Comparison of ENCODE assay signal across 1 cellular context in genomic region chr16:85200471-85201278, GRCh38.
TF ChIP-seq lines count a peak whose summit lies in the region.

No MANE protein-coding gene starts in this region.

TF ChIP-seq in HepG2, 621 proteins besides CTCF, POLR2A, EP300 and RAD21 (continued from another document and continues in another):
- peak; percentile 90 for TF ChIP-seq ZNF770 (CRISPR knock-in tag; IDR thresholded peaks at IDR 0.05)
- TF ChIP-seq JARID2 (CRISPR knock-in tag; IDR thresholded peaks at IDR 0.05; ENCODE audit: insufficient replicate concordance), result no peak
- peak; percentile 66; the same call in 1 of the 2 replicates for TF ChIP-seq ZNF414 (CRISPR knock-in tag; IDR thresholded peaks at IDR 0.05)
- no peak for TF ChIP-seq ZBTB25 (CRISPR knock-in tag; IDR thresholded peaks at IDR 0.05)
- TF ChIP-seq SNAPC5 (CRISPR knock-in tag; IDR thresholded peaks at IDR 0.05; ENCODE audit: borderline replicate concordance), result peak; percentile 61; the same call in 1 of the 2 replicates
- TF ChIP-seq ZNF124 (CRISPR knock-in tag; IDR thresholded peaks at IDR 0.05), result no peak
- 0 out of 2 replicates have a peak, but pooled peaks have one; percentile 17 for TF ChIP-seq MEIS2 (CRISPR knock-in tag; IDR thresholded peaks at IDR 0.05)
- TF ChIP-seq MNT (IDR thresholded peaks at IDR 0.05), result no peak
- no peak for TF ChIP-seq CSRNP2 (CRISPR knock-in tag; conservative IDR thresholded peaks at IDR 0.05; ENCODE audit: low read depth)
- TF ChIP-seq MIXL1 (CRISPR knock-in tag; IDR thresholded peaks at IDR 0.05), result peak; percentile 40; the same call in 1 of the 2 replicates
- TF ChIP-seq KAT8 (CRISPR knock-in tag; IDR thresholded peaks at IDR 0.05), result 0 out of 2 replicates have a peak, but pooled peaks have one; percentile 20
- no peak for TF ChIP-seq ZNF496 (CRISPR knock-in tag; IDR thresholded peaks at IDR 0.05; ENCODE audit: insufficient replicate concordance)
- peak; percentile 79 for TF ChIP-seq TBX2 (CRISPR knock-in tag; IDR thresholded peaks at IDR 0.05; ENCODE audit: borderline replicate concordance)
- peak; percentile 88 for TF ChIP-seq ZHX2 (IDR thresholded peaks at IDR 0.05; ENCODE audit: low read depth)
- TF ChIP-seq ZHX2 (CRISPR knock-in tag; IDR thresholded peaks at IDR 0.05; ENCODE audit: borderline replicate concordance), result no peak
- TF ChIP-seq SAP130 (CRISPR knock-in tag; IDR thresholded peaks at IDR 0.05; ENCODE audit: low read depth), result peak; percentile 58; the same call in 1 of the 2 replicates
- TF ChIP-seq FOXA1 (IDR thresholded peaks at IDR 0.05), result no peak
- TF ChIP-seq FOXA1 (CRISPR knock-in tag; IDR thresholded peaks at IDR 0.05), result peak; percentile 69
- TF ChIP-seq THAP9 (CRISPR knock-in tag; IDR thresholded peaks at IDR 0.05; ENCODE audit: borderline replicate concordance), result peak; percentile 57; the same call in 1 of the 2 replicates
- peak; percentile 73 for TF ChIP-seq ZNF605 (CRISPR knock-in tag; IDR thresholded peaks at IDR 0.05)
- peak; percentile 54 for TF ChIP-seq PHF21A (CRISPR knock-in tag; IDR thresholded peaks at IDR 0.05)
- peak in 1 of 2 experiments; percentile 73; a peak in 2 of 4 replicates for TF ChIP-seq NR2F1 (CRISPR knock-in tag; IDR thresholded peaks at IDR 0.05)
- TF ChIP-seq KDM1A (CRISPR knock-in tag; IDR thresholded peaks at IDR 0.05), result no peak
- TF ChIP-seq ZNF569 (CRISPR knock-in tag; IDR thresholded peaks at IDR 0.05; ENCODE audit: borderline replicate concordance), result no peak
- peak; percentile 51; the same call in 1 of the 2 replicates for TF ChIP-seq ZNF430 (CRISPR knock-in tag; IDR thresholded peaks at IDR 0.05)
- TF ChIP-seq MAFK (conservative IDR thresholded peaks at IDR 0.05 in 1 of 2, IDR thresholded peaks at IDR 0.05 in 1 of 2; ENCODE audit: low read length in 2 of 2), result peak; percentile 91 to 97
- TF ChIP-seq SOX6 (IDR thresholded peaks at IDR 0.05), result no peak
- TF ChIP-seq SOX6 (CRISPR knock-in tag; IDR thresholded peaks at IDR 0.05), result peak; percentile 61
- TF ChIP-seq TRIM22 (IDR thresholded peaks at IDR 0.05), result no peak
- TF ChIP-seq ZMYM2 (CRISPR knock-in tag; IDR thresholded peaks at IDR 0.05), result peak; percentile 82
- TF ChIP-seq ZBTB26 (CRISPR knock-in tag; IDR thresholded peaks at IDR 0.05; ENCODE audit: borderline replicate concordance), result peak; percentile 53; the same call in 1 of the 2 replicates
- TF ChIP-seq HOMEZ (CRISPR knock-in tag; IDR thresholded peaks at IDR 0.05; ENCODE audit: low read depth), result peak; percentile 13; the same call in 1 of the 2 replicates
- TF ChIP-seq ZNF891 (CRISPR knock-in tag; IDR thresholded peaks at IDR 0.05), result 0 out of 2 replicates have a peak, but pooled peaks have one; percentile 24
- peak; percentile 33; the same call in 1 of the 2 replicates for TF ChIP-seq GABPB1 (CRISPR knock-in tag; IDR thresholded peaks at IDR 0.05)
- TF ChIP-seq FOXA3 (CRISPR knock-in tag; IDR thresholded peaks at IDR 0.05), result peak; percentile 58
- no peak; the same call in none of the 2 replicates for TF ChIP-seq ZMAT3 (CRISPR knock-in tag; conservative IDR thresholded peaks at IDR 0.05)
